ENCODE assay signal across 11 cellular contexts in genomic region chr2:29305762-29306161, GRCh38.
"Had no signal": no experiment of that assay in that cellular context is flagged by ENCODE, and none has a peak within 500 bp of the region (broad histone marks: within the 10 kb centered on the region; RNA-seq: fewer than 3 reads in every experiment).

No MANE protein-coding gene starts in this region.

- FAIRE-seq: H1, H54 had no signal

- DNase-seq: GM23248, GOT3, H7, H9, HCEC 1CT, HFFc6 had no signal

- H3K9ac ChIP-seq: GM23248 had no signal

- H3K4me2 ChIP-seq: GM23338 had no signal

- H3K36me3 ChIP-seq: HAP-1 had no signal

- H3K27ac ChIP-seq: GM23248 had no signal

- H3K4me3 ChIP-seq: GM23248, GM23338, HAP-1 had no signal

- ATAC-seq: GM23338, HCT116 had no signal

- H2AFZ ChIP-seq: GM23248, GM23338 had no signal
